Comparison of ENCODE assay signal across 13 cellular contexts in the genomic region with DNA sequence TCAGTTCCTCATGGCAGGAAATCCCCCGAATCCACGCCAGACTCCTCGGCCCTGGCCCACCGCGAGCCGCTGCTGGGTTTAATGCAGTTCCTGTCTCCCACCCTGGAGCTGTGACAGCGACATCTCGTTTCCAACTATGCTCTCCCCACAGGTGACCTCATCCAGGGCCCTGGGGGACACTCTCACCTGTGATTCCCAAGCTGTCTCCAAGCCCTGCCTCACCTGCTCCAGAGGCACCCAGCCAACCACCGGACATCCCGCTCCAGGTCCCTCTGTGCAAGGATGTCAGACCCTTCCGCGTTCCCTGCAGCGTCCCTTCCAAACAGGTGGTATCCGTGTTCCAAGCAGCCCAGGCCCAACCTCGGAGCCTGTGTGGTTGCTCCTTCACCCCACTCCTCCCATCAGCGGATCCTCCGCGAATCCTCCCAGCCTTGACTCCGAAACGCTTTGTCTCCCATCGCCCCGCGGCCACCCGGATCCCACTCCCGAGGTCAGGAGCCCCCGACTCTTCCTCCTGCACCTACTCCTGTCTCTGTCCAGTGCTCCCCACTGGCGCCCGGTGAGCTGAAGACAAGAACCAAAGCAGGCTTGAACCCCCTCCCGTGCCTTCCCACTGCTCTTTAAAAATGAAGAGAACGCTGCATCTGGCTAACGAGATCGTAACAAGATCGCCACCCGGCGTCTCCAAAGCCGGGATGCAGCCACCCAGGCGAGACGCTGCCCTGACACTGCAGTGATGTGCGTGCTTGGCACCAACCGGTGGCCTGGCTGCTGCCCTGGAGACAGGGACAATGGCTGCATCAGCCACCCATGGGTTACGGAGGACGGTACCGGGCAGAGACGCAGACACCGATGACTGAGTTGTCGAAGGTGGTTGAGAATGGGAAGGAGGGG.
DNase-seq lines count a peak whose midpoint lies in the region; ATAC-seq lines count a peak whose summit lies in the region.
"Had no signal": no experiment of that assay in that cellular context is flagged by ENCODE, and none has a peak within 500 bp of the region (broad histone marks: within the 10 kb centered on the region; RNA-seq: fewer than 3 reads in every experiment).

No MANE protein-coding gene starts in this region.

- no peak overlapping the region for H2BK12ac ChIP-seq in trophoblast cell (ENCODE audit: low read length)

- no peaks in the 10 kb centered on the region for H3K36me3 ChIP-seq in trophoblast cell (ENCODE audit: control insufficient read depth in 1 of 2, insufficient read depth in 2 of 2, low read length in 2 of 2)

- H3K27ac ChIP-seq in trophoblast cell (ENCODE audit: low read depth, low read length) = no peak overlapping the region
- H3K27ac ChIP-seq: VCaP had no signal

- H4K12ac ChIP-seq in trophoblast cell (ENCODE audit: low read depth, low read length) = no peak overlapping the region

- H3K4me1 Mint-ChIP-seq in stimulated activated naive CD8-positive, alpha-beta T cell treated with anti-CD3 and anti-CD28 coated beads, Interleukin-15, Interleukin-2, amounts not matched to agents 100 ng/mL and 50 ng/mL, for 24 hours (ENCODE audit: low read depth) = peaks cover 25% of the 10 kb centered on the region
- H3K4me1 Mint-ChIP-seq in activated T-cell treated with anti-CD3 and anti-CD28 coated beads, Interleukin-2, amount 50 U/mL, for 72 hours (ENCODE audit: low read depth) = peaks cover 24% of the 10 kb centered on the region

- H3K23ac ChIP-seq in trophoblast cell (ENCODE audit: low read length) = no peak overlapping the region

- no peak overlapping the region for H3K18ac ChIP-seq in trophoblast cell (ENCODE audit: low read length)

- H3K9ac ChIP-seq in trophoblast cell (ENCODE audit: low read length) = no peak overlapping the region

- no peaks in the 10 kb centered on the region for H3K27me3 ChIP-seq in trophoblast cell (ENCODE audit: insufficient read depth, low read length)

- no peak overlapping the region for H2AFZ ChIP-seq in trophoblast cell (ENCODE audit: insufficient read depth, low read length, poor library complexity)

- H2BK120ac ChIP-seq in trophoblast cell (ENCODE audit: insufficient read depth, low read length, poor library complexity) = no peak overlapping the region

- H4K8ac ChIP-seq in trophoblast cell (ENCODE audit: low read depth, low read length) = no peak overlapping the region

- no peak for ATAC-seq in stimulated activated naive CD8-positive, alpha-beta T cell treated with anti-CD3 and anti-CD28 coated beads, Interleukin-15, Interleukin-2, amounts not matched to agents 100 U/mL and 50 U/mL, for 24 hours
- ATAC-seq in activated T-cell treated with anti-CD3 and anti-CD28 coated beads, Interleukin-2, amount 50 U/mL, for 72 hours (replicated peaks in 1 of 2) = no peak
- no peak for ATAC-seq in HG03139 (IDR thresholded peaks at IDR 0.05; ENCODE audit: unreplicated experiment)

- no peak overlapping the region for H3K4me3 ChIP-seq in trophoblast cell (ENCODE audit: low read depth, low read length)

- no peaks in the 10 kb centered on the region for H3K79me1 ChIP-seq in trophoblast cell (ENCODE audit: low read length)

- H2AK5ac ChIP-seq in trophoblast cell (ENCODE audit: low read length) = no peak overlapping the region

- H3K4me1 ChIP-seq in trophoblast cell (ENCODE audit: control insufficient read depth in 1 of 2, insufficient read depth in 2 of 2, low read length in 2 of 2) = no peaks in the 10 kb centered on the region

- H3K4me2 ChIP-seq in trophoblast cell (ENCODE audit: low read length) = no peak overlapping the region

- DNase-seq in stimulated activated naive CD8-positive, alpha-beta T cell treated with anti-CD3 and anti-CD28 coated beads, Interleukin-15, Interleukin-2, amounts not matched to agents 100 U/mL and 50 U/mL, for 24 hours = no peak
- DNase-seq in activated T-cell treated with anti-CD3 and anti-CD28 coated beads, Interleukin-2, amount 50 U/mL, for 72 hours = no peak
- peak; percentile 37 for DNase-seq in left kidney (ENCODE audit: low read depth, low spot score)
- no peak for DNase-seq in trophoblast cell
- no peak for DNase-seq in stimulated activated naive CD4-positive, alpha-beta T cell treated with Interleukin-2 at 50 U/mL for 16 hours (lab: John Stamatoyannopoulos, UW)
- no peak for DNase-seq in NCI-H510A (lab: John Stamatoyannopoulos, UW)
- DNase-seq: cerebellar nuclear complex, DMS79, NCI-H2029 had no signal

- H3K14ac ChIP-seq in trophoblast cell (ENCODE audit: low read length) = no peak overlapping the region

- H3K9me3 ChIP-seq in trophoblast cell (ENCODE audit: insufficient read depth, low read depth, low read length) = peaks cover 8% of the 10 kb centered on the region

- no peak overlapping the region for H4K91ac ChIP-seq in trophoblast cell (ENCODE audit: low read depth, low read length)

- no peak overlapping the region for H3K4ac ChIP-seq in trophoblast cell (ENCODE audit: low read depth, low read length)

- H3K36me3 Mint-ChIP-seq in stimulated activated naive CD8-positive, alpha-beta T cell treated with anti-CD3 and anti-CD28 coated beads, Interleukin-15, Interleukin-2, amounts not matched to agents 100 ng/mL and 50 ng/mL, for 24 hours (ENCODE audit: low read depth) = no peaks in the 10 kb centered on the region
- peaks cover 0 to 2% of the 10 kb centered on the region in 2 donors for H3K36me3 Mint-ChIP-seq in activated T-cell treated with anti-CD3 and anti-CD28 coated beads, Interleukin-2, amount 50 U/mL, for 72 hours (ENCODE audit: insufficient read depth in 2 of 2)

- H3K4me3 Mint-ChIP-seq in stimulated activated naive CD8-positive, alpha-beta T cell treated with anti-CD3 and anti-CD28 coated beads, Interleukin-15, Interleukin-2, amounts not matched to agents 100 ng/mL and 50 ng/mL, for 24 hours = no peak overlapping the region
- H3K4me3 Mint-ChIP-seq in activated T-cell treated with anti-CD3 and anti-CD28 coated beads, Interleukin-2, amount 50 U/mL, for 72 hours = peak overlapping the region; percentile 43 to 53

- peaks cover 12% of the 10 kb centered on the region for H3K27me3 Mint-ChIP-seq in stimulated activated naive CD8-positive, alpha-beta T cell treated with anti-CD3 and anti-CD28 coated beads, Interleukin-15, Interleukin-2, amounts not matched to agents 100 ng/mL and 50 ng/mL, for 24 hours
- no peaks in the 10 kb centered on the region for H3K27me3 Mint-ChIP-seq in activated T-cell treated with anti-CD3 and anti-CD28 coated beads, Interleukin-2, amount 50 U/mL, for 72 hours (ENCODE audit: low read depth)

- H3K9me3 Mint-ChIP-seq in stimulated activated naive CD8-positive, alpha-beta T cell treated with anti-CD3 and anti-CD28 coated beads, Interleukin-15, Interleukin-2, amounts not matched to agents 100 ng/mL and 50 ng/mL, for 24 hours = no peaks in the 10 kb centered on the region
- H3K9me3 Mint-ChIP-seq in activated T-cell treated with anti-CD3 and anti-CD28 coated beads, Interleukin-2, amount 50 U/mL, for 72 hours = no peaks in the 10 kb centered on the region

- no CpG with 5 or more reads among the region's 46 CpGs for WGBS in trophoblast cell (ENCODE audit: extremely low coverage, insufficient coverage, insufficient read length)

- no peaks in the 10 kb centered on the region for H3K79me2 ChIP-seq in trophoblast cell (ENCODE audit: control insufficient read depth, insufficient read depth, low read length, poor library complexity)

- H2BK5ac ChIP-seq in trophoblast cell (ENCODE audit: low read depth, low read length, poor library complexity) = no peak overlapping the region

- peak overlapping the region; percentile 41 for H3K27ac Mint-ChIP-seq in stimulated activated naive CD8-positive, alpha-beta T cell treated with anti-CD3 and anti-CD28 coated beads, Interleukin-15, Interleukin-2, amounts not matched to agents 100 ng/mL and 50 ng/mL, for 24 hours
- H3K27ac Mint-ChIP-seq in activated T-cell treated with anti-CD3 and anti-CD28 coated beads, Interleukin-2, amount 50 U/mL, for 72 hours = no peak overlapping the region
- H3K27ac Mint-ChIP-seq: progenitor cell of endocrine pancreas had no signal
